In the genomic region with DNA sequence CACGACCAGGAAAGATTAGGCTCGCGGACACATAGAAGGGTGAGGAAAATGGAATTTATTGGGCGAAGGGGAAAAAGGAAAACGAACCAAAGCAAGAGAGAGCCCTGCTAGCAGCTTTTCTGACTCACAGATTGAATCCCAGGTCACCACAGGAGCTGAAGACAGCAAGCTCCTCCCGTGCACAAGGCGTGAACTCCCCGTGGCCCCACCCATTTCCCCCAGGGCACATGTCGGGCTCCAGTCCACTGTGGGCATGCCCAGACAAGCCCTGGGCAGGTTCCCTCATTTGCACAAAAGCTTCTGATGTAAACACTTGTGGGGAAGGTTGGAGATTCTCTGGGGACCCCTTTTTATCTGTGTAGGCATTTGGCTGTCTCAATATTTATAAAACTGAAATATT, we compare ENCODE assay signal across 7 cellular contexts.
DNase-seq lines count a peak whose midpoint lies in the region; ATAC-seq, FAIRE-seq and TF ChIP-seq lines count a peak whose summit lies in the region.

No MANE protein-coding gene starts in this region.

- H4K20me1 ChIP-seq in GM12878 (ENCODE audit: control insufficient read depth, insufficient read depth): no peaks in the 10 kb centered on the region

- TF ChIP-seq EP300 in GM12878 (IDR thresholded peaks at IDR 0.05; ENCODE audit: borderline replicate concordance in 1 of 2, control insufficient read depth in 1 of 2, low read depth in 2 of 2, low read length in 2 of 2): no peak

- H3K79me2 ChIP-seq in GM12878 (ENCODE audit: control insufficient read depth, insufficient read depth, low read length): no peaks in the 10 kb centered on the region

- DNase-seq in HFF-Myc (ENCODE audit: extremely low read depth, low read depth): peak; percentile 93
- DNase-seq in NCI-H2196 (lab: John Stamatoyannopoulos, UW; ENCODE audit: unreplicated experiment): peak; percentile 28
- no peak for DNase-seq in GM12878 (ENCODE audit: low read depth, low spot score)
- peak; percentile 7 to 29 for DNase-seq in left colon
- DNase-seq in KG1 (lab: John Stamatoyannopoulos, UW): no peak
- no peak for DNase-seq in stimulated activated naive CD4-positive, alpha-beta T cell (lab: John Stamatoyannopoulos, UW)

- CTCF ChIA-PET in GM12878 (lab: Yijun Ruan, JAX): no interaction called here

- H2AFZ ChIP-seq in GM12878 (ENCODE audit: control insufficient read depth, low read depth, low read length): peak overlapping the region; percentile 24; the same call in 1 of the 2 replicates

- RAD21 ChIA-PET in GM12878 (lab: Charles Lee; ENCODE audit: unreplicated experiment): no interaction called here

- no TSS peak for BruUV-seq in GM12878 (replicated peaks; lab: Mats Ljungman, UMichigan)

- no peak overlapping the region for H3K4me2 ChIP-seq in GM12878 (ENCODE audit: control insufficient read depth, insufficient read depth)

- H3K27me3 ChIP-seq in GM12878 (replicated peaks in 1 of 2; ENCODE audit: control insufficient read depth in 2 of 2, insufficient read depth in 2 of 2, low read length in 1 of 2): no peaks in the 10 kb centered on the region

- no peak overlapping the region for H3K9ac ChIP-seq in GM12878 (ENCODE audit: control insufficient read depth, insufficient read depth, low read length)

- H3K4me3 ChIP-seq in HFF-Myc (replicated peaks; ENCODE audit: low read depth, low read length) (no peak overlapping the region), GM12878 (no peak overlapping the region)

- TF ChIP-seq CTCF in HFF-Myc (IDR thresholded peaks at IDR 0.05; ENCODE audit: low read depth, low read length, missing control alignments): no peak
- TF ChIP-seq CTCF in GM12878 (IDR thresholded peaks at IDR 0.05 in 2 of 3, conservative IDR thresholded peaks at IDR 0.05 in 1 of 3; ENCODE audit: control insufficient read depth in 2 of 3, extremely low read depth in 1 of 3, insufficient read depth in 1 of 3, low read depth in 3 of 3, low read length in 3 of 3): no peak

- in situ Hi-C loops in GM12878 (cut with MboI): no loop called here

- no peaks in the 10 kb centered on the region for H3K4me1 ChIP-seq in GM12878 (ENCODE audit: control insufficient read depth, insufficient read depth, low read length)

- FAIRE-seq in GM12878 (lab: Jason Lieb, UNC): no peak

- POLR2A ChIA-PET in GM12878 (lab: Charles Lee): interaction anchor here (0.7 kb wide), 1 partner anchor 975 kb away, joined by 3 read pairs; no protein-coding TSS in a partner anchor

- intact Hi-C loops in GM12878 (cut with micrococcal nuclease; ENCODE audit: unreplicated experiment): no loop called here
- intact Hi-C loops in left colon (cut with DNase I, micrococcal nuclease): no loop called here

- peak; percentile 76 for ATAC-seq in GM18502 (IDR thresholded peaks at IDR 0.05; ENCODE audit: poor library complexity, unreplicated experiment)
- peak; percentile 90 for ATAC-seq in GM12878
- ATAC-seq in left colon: peak; percentile 40

- H3K27ac ChIP-seq in GM12878 (ENCODE audit: control insufficient read depth, insufficient read depth): no peak overlapping the region

- WGBS in GM12878 (ENCODE audit: insufficient coverage, insufficient replicate concordance, low lambda C conversion rate, missing lambda C conversion rate): 30% methylated on average over 9 of the region's 9 CpGs

- TF ChIP-seq RAD21 in GM12878 (IDR thresholded peaks at IDR 0.05; ENCODE audit: insufficient read depth, low read depth, low read length): no peak

- SMC1A ChIA-PET in GM12878 (lab: Charles Lee; ENCODE audit: uncharacterized antibody, unreplicated experiment): interaction anchor here (0.7 kb wide), 1 partner anchor 819 kb away, joined by 3 read pairs; no protein-coding TSS in a partner anchor

- no peaks in the 10 kb centered on the region; the same call in 2 of the 3 replicates for H3K9me3 ChIP-seq in GM12878 (replicated peaks; ENCODE audit: control insufficient read depth, insufficient read depth, low read length)

- TF ChIP-seq POLR2A in GM12878 (IDR thresholded peaks at IDR 0.05; ENCODE audit: low read depth, low read length): no peak

- no peaks in the 10 kb centered on the region for H3K36me3 ChIP-seq in GM12878 (ENCODE audit: control insufficient read depth in 2 of 2, insufficient read depth in 2 of 2, low read length in 1 of 2)

TF ChIP-seq in GM12878, 131 proteins besides CTCF, POLR2A, EP300 and RAD21:
- peak; percentile 32 for TF ChIP-seq MEF2B (IDR thresholded peaks at IDR 0.05; ENCODE audit: partially characterized antibody, poor library complexity, severe bottlenecking)
- TF ChIP-seq BHLHE40 (IDR thresholded peaks at IDR 0.05; ENCODE audit: borderline replicate concordance in 1 of 2, low read depth in 2 of 2, low read length in 1 of 2): peak; percentile 39 to 75; a peak in 2 of 4 replicates
- TF ChIP-seq, protein P1, sequence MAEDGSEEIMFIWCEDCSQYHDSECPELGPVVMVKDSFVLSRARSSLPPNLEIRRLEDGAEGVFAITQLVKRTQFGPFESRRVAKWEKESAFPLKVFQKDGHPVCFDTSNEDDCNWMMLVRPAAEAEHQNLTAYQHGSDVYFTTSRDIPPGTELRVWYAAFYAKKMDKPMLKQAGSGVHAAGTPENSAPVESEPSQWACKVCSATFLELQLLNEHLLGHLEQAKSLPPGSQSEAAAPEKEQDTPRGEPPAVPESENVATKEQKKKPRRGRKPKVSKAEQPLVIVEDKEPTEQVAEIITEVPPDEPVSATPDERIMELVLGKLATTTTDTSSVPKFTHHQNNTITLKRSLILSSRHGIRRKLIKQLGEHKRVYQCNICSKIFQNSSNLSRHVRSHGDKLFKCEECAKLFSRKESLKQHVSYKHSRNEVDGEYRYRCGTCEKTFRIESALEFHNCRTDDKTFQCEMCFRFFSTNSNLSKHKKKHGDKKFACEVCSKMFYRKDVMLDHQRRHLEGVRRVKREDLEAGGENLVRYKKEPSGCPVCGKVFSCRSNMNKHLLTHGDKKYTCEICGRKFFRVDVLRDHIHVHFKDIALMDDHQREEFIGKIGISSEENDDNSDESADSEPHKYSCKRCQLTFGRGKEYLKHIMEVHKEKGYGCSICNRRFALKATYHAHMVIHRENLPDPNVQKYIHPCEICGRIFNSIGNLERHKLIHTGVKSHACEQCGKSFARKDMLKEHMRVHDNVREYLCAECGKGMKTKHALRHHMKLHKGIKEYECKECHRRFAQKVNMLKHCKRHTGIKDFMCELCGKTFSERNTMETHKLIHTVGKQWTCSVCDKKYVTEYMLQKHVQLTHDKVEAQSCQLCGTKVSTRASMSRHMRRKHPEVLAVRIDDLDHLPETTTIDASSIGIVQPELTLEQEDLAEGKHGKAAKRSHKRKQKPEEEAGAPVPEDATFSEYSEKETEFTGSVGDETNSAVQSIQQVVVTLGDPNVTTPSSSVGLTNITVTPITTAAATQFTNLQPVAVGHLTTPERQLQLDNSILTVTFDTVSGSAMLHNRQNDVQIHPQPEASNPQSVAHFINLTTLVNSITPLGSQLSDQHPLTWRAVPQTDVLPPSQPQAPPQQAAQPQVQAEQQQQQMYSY (CRISPR knock-in tag; IDR thresholded peaks at IDR 0.05): no peak
- no peak for TF ChIP-seq SRF (IDR thresholded peaks at IDR 0.05; ENCODE audit: low read depth in 2 of 2, low read length in 2 of 2)
TF ChIP-seq in GM12878: peak in this region for 2.

Comparison
In these comparisons a context has a peak if more than half of its experiments do, and no peak if none do; other contexts are left out.
1. ATAC-seq: peak in every context shown above with its lines; median percentile 90 in GM12878; 76 in GM18502; 40 in left colon.
2. DNase-seq: peak in HFF-Myc (single experiment), NCI-H2196 (single experiment) and left colon (2 of 2); none in GM12878 (single experiment), KG1 (single experiment) and stimulated activated naive CD4-positive, alpha-beta T cell (0 of 6).